Comparison of ENCODE assay signal across 19 cellular contexts in genomic region chr1:223016890-223017289, GRCh38.
"Had no signal": no experiment of that assay in that cellular context is flagged by ENCODE, and none has a peak within 500 bp of the region (broad histone marks: within the 10 kb centered on the region; RNA-seq: fewer than 3 reads in every experiment).

No MANE protein-coding gene starts in this region.

- H3K27me3 ChIP-seq: body of pancreas, stomach, vagina had no signal

- H3K36me3 ChIP-seq: neutrophil, stomach, vagina had no signal

- ATAC-seq: activated CD8-positive, alpha-beta memory T cell treated with anti-CD3 and anti-CD28 coated beads, Interleukin-2, amount 10 ng/mL, durations not matched to agents 7 days and 5 days; activated naive CD4-positive, alpha-beta T cell treated with anti-CD3 and anti-CD28 coated beads, Interleukin-2, amount 50 U/mL, for 72 hours; body of pancreas; esophagus mucosa; left lobe of liver; psoas muscle had no signal

- H3K4me1 Mint-ChIP-seq: activated CD8-positive, alpha-beta memory T cell treated with anti-CD3 and anti-CD28 coated beads, Interleukin-2, amount 10 ng/mL, durations not matched to agents 7 days and 5 days; central memory CD8-positive, alpha-beta T cell had no signal

- H3K9me3 ChIP-seq: body of pancreas, neutrophil, psoas muscle, stomach, vagina had no signal

- H3K36me3 Mint-ChIP-seq: activated CD8-positive, alpha-beta memory T cell treated with anti-CD3 and anti-CD28 coated beads, Interleukin-2, amount 10 ng/mL, durations not matched to agents 7 days and 5 days; activated naive CD4-positive, alpha-beta T cell treated with anti-CD3 and anti-CD28 coated beads, Interleukin-2, amount 50 U/mL, for 72 hours; mesothelial cell of epicardium had no signal

- H3K27ac ChIP-seq: body of pancreas, neutrophil, psoas muscle, vagina had no signal

- H3K4me1 ChIP-seq: body of pancreas, psoas muscle, vagina had no signal

- DNase-seq: activated CD4-positive, alpha-beta T cell treated with anti-CD3 and anti-CD28 coated beads for 1 hour; activated CD4-positive, alpha-beta T cell treated with anti-CD3 and anti-CD28 coated beads, Interleukin-2, amount 50 U/mL, for 48 hours; activated CD8-positive, alpha-beta memory T cell treated with anti-CD3 and anti-CD28 coated beads, Interleukin-2, amount 10 ng/mL, durations not matched to agents 7 days and 5 days; activated effector memory CD4-positive, alpha-beta T cell treated with Interleukin-2 at 50 U/mL for 16 hours; activated T-cell treated with anti-CD3 and anti-CD28 coated beads, Interleukin-2, amount 50 U/mL, for 24 hours; amniotic stem cell; body of pancreas; psoas muscle; stimulated activated CD4-positive, alpha-beta T cell treated with anti-CD3 and anti-CD28 coated beads, Interleukin-4, amount 100 ng/mL, for 4 hours; stomach; SW 1271 had no signal

- H3K27ac Mint-ChIP-seq: activated CD8-positive, alpha-beta memory T cell treated with anti-CD3 and anti-CD28 coated beads, Interleukin-2, amount 10 ng/mL, durations not matched to agents 7 days and 5 days; activated T-cell treated with anti-CD3 and anti-CD28 coated beads, Interleukin-2, amount 50 U/mL, for 24 hours; T-helper 2 cell treated with Interferon-gamma antibody and Interleukin-4, amounts not matched to agents 5 μg/mL and 100 μg/mL, for 36 hours had no signal

- H3K4me3 Mint-ChIP-seq: activated CD8-positive, alpha-beta memory T cell treated with anti-CD3 and anti-CD28 coated beads, Interleukin-2, amount 10 ng/mL, durations not matched to agents 7 days and 5 days; activated T-cell treated with anti-CD3 and anti-CD28 coated beads, Interleukin-2, amount 50 U/mL, for 24 hours; central memory CD8-positive, alpha-beta T cell; mesothelial cell of epicardium; T-helper 2 cell treated with Interferon-gamma antibody and Interleukin-4, amounts not matched to agents 5 μg/mL and 100 μg/mL, for 36 hours had no signal

- H3K4me3 ChIP-seq: body of pancreas, psoas muscle, stomach, vagina had no signal

- H3K9me3 Mint-ChIP-seq: activated naive CD4-positive, alpha-beta T cell treated with anti-CD3 and anti-CD28 coated beads, Interleukin-2, amount 50 U/mL, for 72 hours; activated T-cell treated with anti-CD3 and anti-CD28 coated beads, Interleukin-2, amount 50 U/mL, for 24 hours; central memory CD8-positive, alpha-beta T cell; T-helper 2 cell treated with Interferon-gamma antibody and Interleukin-4, amounts not matched to agents 5 μg/mL and 100 μg/mL, for 36 hours had no signal
